Comparison of ENCODE assay signal across 17 cellular contexts in genomic region chr12:92621833-92622232, GRCh38.
A peak's percentile ranks its signal among the peaks of the same experiment; 100 is the strongest.
DNase-seq lines count a peak whose midpoint lies in the region; TF ChIP-seq lines count a peak whose summit lies in the region.
"Had no signal": no experiment of that assay in that cellular context is flagged by ENCODE, and none has a peak within 500 bp of the region (broad histone marks: within the 10 kb centered on the region; RNA-seq: fewer than 3 reads in every experiment).

No MANE protein-coding gene starts in this region.

- CTCF ChIA-PET in GM10248 (lab: Yijun Ruan, JAX): no interaction called here

- WGBS in endodermal cell (ENCODE audit: insufficient coverage in 1 of 2, insufficient read length in 1 of 2), 2 experiments: 87 to 100% methylated on average over 2 to 3 of the region's 3 CpGs

- H3K4me1 Mint-ChIP-seq in HFFc6 (ENCODE audit: low read depth): peaks cover 74% of the 10 kb centered on the region
- peaks cover 6% of the 10 kb centered on the region for H3K4me1 Mint-ChIP-seq in endodermal cell

- H3K4me1 ChIP-seq in endodermal cell (ENCODE audit: control insufficient read depth, insufficient read depth, low read length): no peaks in the 10 kb centered on the region

- H3K27ac Mint-ChIP-seq in HFFc6 (peak overlapping the region; percentile 77), endodermal cell (no peak overlapping the region)
- H3K27ac Mint-ChIP-seq: CD4-positive, CD25-positive, alpha-beta regulatory T cell had no signal

- H3K27me3 Mint-ChIP-seq in HFFc6 (ENCODE audit: insufficient read depth) (no peaks in the 10 kb centered on the region; the same call in 1 of the 2 replicates), endodermal cell (ENCODE audit: insufficient read depth) (peaks cover 8% of the 10 kb centered on the region)
- H3K27me3 Mint-ChIP-seq: CD4-positive, CD25-positive, alpha-beta regulatory T cell had no signal

- POLR2A ChIA-PET in GM10248 (lab: Yijun Ruan, JAX): no interaction called here

- no peaks in the 10 kb centered on the region for H3K36me3 ChIP-seq in endodermal cell (ENCODE audit: control insufficient read depth, insufficient read depth, low read length)
- H3K36me3 ChIP-seq: MG63 had no signal

- peaks cover 6% of the 10 kb centered on the region for H3K27me3 ChIP-seq in endodermal cell (ENCODE audit: control insufficient read depth, insufficient read depth, low read length, poor library complexity, severe bottlenecking)
- H3K27me3 ChIP-seq: MG63 had no signal

- H3K36me3 Mint-ChIP-seq in HFFc6 (ENCODE audit: low read depth) (peaks cover 7% of the 10 kb centered on the region), endodermal cell (ENCODE audit: low read depth) (no peaks in the 10 kb centered on the region)
- H3K36me3 Mint-ChIP-seq: CD4-positive, CD25-positive, alpha-beta regulatory T cell had no signal

- H3K9me3 ChIP-seq in endodermal cell (ENCODE audit: control insufficient read depth, low read length): peaks cover 52% of the 10 kb centered on the region
- H3K9me3 ChIP-seq: MG63 had no signal

- peak overlapping the region; percentile 26 for H3K4me3 Mint-ChIP-seq in HFFc6
- no peak overlapping the region for H3K4me3 Mint-ChIP-seq in endodermal cell
- H3K4me3 Mint-ChIP-seq: CD4-positive, CD25-positive, alpha-beta regulatory T cell had no signal

- H3K4me3 ChIP-seq in AG09309 (ENCODE audit: control insufficient read depth, low read depth, low read length): no peak overlapping the region
- peak overlapping the region; percentile 59 for H3K4me3 ChIP-seq in endodermal cell (ENCODE audit: low read length)
- H3K4me3 ChIP-seq: A549, MG63 had no signal

- no peak overlapping the region for H3K9ac ChIP-seq in endodermal cell (ENCODE audit: extremely low read depth, low read length, poor library complexity, severe bottlenecking)

- H3K9me3 Mint-ChIP-seq in HFFc6: peaks cover 6% of the 10 kb centered on the region
- peaks cover 20% of the 10 kb centered on the region for H3K9me3 Mint-ChIP-seq in endodermal cell

- H3K27ac ChIP-seq in endodermal cell (ENCODE audit: low read depth, low read length): no peak overlapping the region

- DNase-seq in AG09309 (ENCODE audit: low read depth) (peak; percentile 20), HFFc6 (peak; percentile 76), endodermal cell (no peak), kidney tubule cell (ENCODE audit: low spot score) (peak; percentile 14), cerebellar cortex (ENCODE audit: low spot score) (no peak), mesenteric fat pad (ENCODE audit: low spot score) (no peak), activated gamma-delta T cell treated with Interleukin-2 at 50 U/mL for 16 hours (no peak), GM10248 (ENCODE audit: extremely low spot score) (no peak)
- DNase-seq: CD4-positive, CD25-positive, alpha-beta regulatory T cell; DMS79; KG1; MG63; NCI-H1092 treated with DMSO at 0.1 percent for 48 hours; NCI-H1694; NCI-H69; NK-92 treated with Interleukin-12 subunit alpha and Interleukin-12 subunit beta, amount 100 ng/mL, for 24 hours had no signal

- no peak for TF ChIP-seq CTCF in AG09309 (IDR thresholded peaks at IDR 0.05; ENCODE audit: control insufficient read depth, insufficient read depth, low read depth, low read length, missing control alignments)
- TF ChIP-seq CTCF in HFFc6 (IDR thresholded peaks at IDR 0.05): no peak
- no peak for TF ChIP-seq CTCF in endodermal cell (conservative IDR thresholded peaks at IDR 0.05)
- no peak for TF ChIP-seq CTCF in GM10248 (IDR thresholded peaks at IDR 0.05; ENCODE audit: control extremely low read depth, extremely low read depth, low read depth, missing control alignments)

Comparison
In these comparisons a context has a peak if more than half of its experiments do, and no peak if none do; other contexts are left out.
1. DNase-seq: peak in AG09309 (single experiment), HFFc6 (single experiment) and kidney tubule cell (single experiment); none in endodermal cell (single experiment), cerebellar cortex (single experiment), mesenteric fat pad (single experiment), activated gamma-delta T cell treated with Interleukin-2 at 50 U/mL for 16 hours (single experiment) and GM10248 (single experiment).